ENCODE assay signal across 24 cellular contexts in the genomic region with DNA sequence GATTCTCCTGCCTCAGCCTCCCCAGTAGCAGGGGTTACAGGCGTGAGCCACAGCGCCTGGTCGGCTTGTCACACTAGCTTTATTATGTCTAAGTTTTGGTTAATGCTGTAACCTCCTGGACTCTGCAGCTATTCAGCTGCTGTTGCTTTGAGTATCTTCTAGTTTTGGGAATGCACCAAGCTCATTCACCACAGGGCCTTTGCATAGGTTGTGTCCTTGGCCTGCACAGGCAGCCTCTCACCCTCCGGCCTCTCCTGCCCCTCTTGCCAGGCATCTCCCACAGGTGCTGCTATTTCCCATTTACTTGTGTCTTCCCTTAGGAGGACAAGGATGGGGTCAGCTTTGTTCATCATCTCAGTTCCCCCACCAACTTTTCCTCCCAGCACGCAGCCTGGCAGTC. TPM values are rescaled to one million over a fixed set of nuclear protein-coding genes. Genes with fewer than 3 reads are reported as not detected.
DNase-seq lines count a peak whose midpoint lies in the region; ATAC-seq, FAIRE-seq and TF ChIP-seq lines count a peak whose summit lies in the region.
"Had no signal": no experiment of that assay in that cellular context is flagged by ENCODE, and none has a peak within 500 bp of the region (broad histone marks: within the 10 kb centered on the region; RNA-seq: fewer than 3 reads in every experiment).

No MANE protein-coding gene starts in this region.

- TF ChIP-seq EP300 in HepG2 (IDR thresholded peaks at IDR 0.05; ENCODE audit: low read depth in 2 of 2, low read length in 2 of 2) (no peak), HepG2 (CRISPR knock-in tag; IDR thresholded peaks at IDR 0.05; ENCODE audit: borderline replicate concordance) (no peak)

- peaks cover 14% of the 10 kb centered on the region for H3K79me2 ChIP-seq in HepG2 (ENCODE audit: insufficient read depth, low read length)
- peaks cover 27% of the 10 kb centered on the region for H3K79me2 ChIP-seq in PC-9 (ENCODE audit: low read depth)
- H3K79me2 ChIP-seq in keratinocyte (ENCODE audit: control insufficient read depth, insufficient read depth, low read length), result peaks cover 6% of the 10 kb centered on the region

- H3K9me3 ChIP-seq in HepG2 (ENCODE audit: low read length) (no peaks in the 10 kb centered on the region), right lobe of liver (no peaks in the 10 kb centered on the region), PC-9 (ENCODE audit: insufficient read depth, low read depth) (no peaks in the 10 kb centered on the region), keratinocyte (ENCODE audit: control insufficient read depth, low read depth, low read length) (no peaks in the 10 kb centered on the region), testis (no peaks in the 10 kb centered on the region), MG63 (no peaks in the 10 kb centered on the region)
- H3K9me3 ChIP-seq: adrenal gland, tibial artery had no signal

- TF ChIP-seq RAD21 in HepG2 (CRISPR knock-in tag; IDR thresholded peaks at IDR 0.05), result no peak

- POLR2A ChIA-PET in HepG2 (lab: Yijun Ruan, JAX), result interaction anchor here (1.5 to 1.8 kb wide), 2 partner anchors 10 to 28 kb away, joined by 5 to 16 read pairs; no protein-coding TSS in a partner anchor
- POLR2A ChIA-PET in PC-9 (lab: Charles Lee; ENCODE audit: unreplicated experiment), result interaction anchor here (0.5 kb wide), 1 partner anchor 508 kb away, joined by 3 read pairs; no protein-coding TSS in a partner anchor

- ATAC-seq in HepG2, result no peak
- no peak for ATAC-seq in right lobe of liver
- ATAC-seq: activated T-helper 17 cell treated with anti-CD3 and anti-CD28 coated beads, Interleukin-2, amount 50 U/mL, for 72 hours; T-cell had no signal

- no peaks in the 10 kb centered on the region for H3K9me2 ChIP-seq in PC-9 (ENCODE audit: insufficient read depth)

- H3K36me3 ChIP-seq in HepG2 (replicated peaks in 1 of 2; ENCODE audit: control insufficient read depth in 1 of 2, insufficient read depth in 2 of 2, low read length in 2 of 2), result peaks cover under 1 to 7% of the 10 kb centered on the region in 2 experiments; a peak in 4 of 5 replicates
- H3K36me3 ChIP-seq in right lobe of liver, result peaks cover 0 to 8% (median 3%) of the 10 kb centered on the region in 4 donors
- no peaks in the 10 kb centered on the region for H3K36me3 ChIP-seq in PC-9 (ENCODE audit: low read depth)
- H3K36me3 ChIP-seq in keratinocyte (ENCODE audit: control insufficient read depth in 2 of 2, extremely low read depth in 1 of 2, insufficient read depth in 2 of 2, low read length in 2 of 2), result peaks cover 4 to 7% of the 10 kb centered on the region in 2 experiments
- no peaks in the 10 kb centered on the region for H3K36me3 ChIP-seq in testis (ENCODE audit: low read depth, missing control alignments)
- peaks cover 9% of the 10 kb centered on the region for H3K36me3 ChIP-seq in MG63

- no peaks in the 10 kb centered on the region for H3K9me1 ChIP-seq in keratinocyte (ENCODE audit: control insufficient read depth, extremely low read depth, insufficient read depth, low read length)

- H2AFZ ChIP-seq in HepG2 (ENCODE audit: low read length), result no peak overlapping the region
- no peak overlapping the region for H2AFZ ChIP-seq in PC-9
- no peak overlapping the region for H2AFZ ChIP-seq in keratinocyte (ENCODE audit: control insufficient read depth, low read length)

- H3F3A ChIP-seq in PC-9 (ENCODE audit: insufficient read depth, low read depth), result peaks cover 64% of the 10 kb centered on the region

- in situ Hi-C loops in HepG2 (cut with HindIII; ENCODE audit: extremely low pct_ligation_motif_present, low pct_unique_long_range_greater_than_20kb), result loop anchor here (5.0 kb wide), 1 partner anchor 42 kb away; no protein-coding TSS in a partner anchor

- no peak for TF ChIP-seq POLR2A in HepG2 (IDR thresholded peaks at IDR 0.05; ENCODE audit: insufficient read depth in 1 of 2, low read depth in 2 of 2, low read length in 2 of 2)
- TF ChIP-seq POLR2A in right lobe of liver (IDR thresholded peaks at IDR 0.05), result no peak
- no peak for TF ChIP-seq POLR2A in testis (IDR thresholded peaks at IDR 0.05)

- WGBS in HepG2 (ENCODE audit: low lambda C conversion rate), result 84% methylated on average over 5 of the region's 5 CpGs
- 91% methylated on average over 4 of the region's 5 CpGs for WGBS in right lobe of liver (ENCODE audit: insufficient coverage, low coverage, low lambda C conversion rate, missing lambda C conversion rate)
- 85 to 90% methylated on average over 5 of the region's 5 CpGs for WGBS in testis, 2 donors

- H3K4me2 ChIP-seq in HepG2 (ENCODE audit: low read depth, low read length) (no peak overlapping the region), PC-9 (peak overlapping the region; percentile 66), keratinocyte (ENCODE audit: control insufficient read depth, extremely low read depth, insufficient read depth, low read depth, low read length) (no peak overlapping the region)

- FAIRE-seq in HepG2 (lab: Jason Lieb, UNC), result no peak
- FAIRE-seq in keratinocyte (lab: Jason Lieb, UNC), result no peak
- FAIRE-seq: kidney had no signal

- H3K27me3 ChIP-seq in HepG2 (ENCODE audit: control insufficient read depth in 1 of 2, insufficient read depth in 2 of 2, low read length in 2 of 2) (no peaks in the 10 kb centered on the region), right lobe of liver (no peaks in the 10 kb centered on the region), PC-9 (ENCODE audit: insufficient read depth, low read depth) (no peaks in the 10 kb centered on the region), keratinocyte (ENCODE audit: control insufficient read depth, extremely low read depth, insufficient read depth, low read length) (no peaks in the 10 kb centered on the region), testis (no peaks in the 10 kb centered on the region), MG63 (no peaks in the 10 kb centered on the region)
- H3K27me3 ChIP-seq: adrenal gland, dorsolateral prefrontal cortex, tibial artery had no signal

- H3K27ac ChIP-seq in HepG2 (ENCODE audit: extremely low read length, insufficient read depth, low read length) (no peak overlapping the region), right lobe of liver (no peak overlapping the region), PC-9 (peak overlapping the region; percentile 97), keratinocyte (ENCODE audit: control insufficient read depth, insufficient read depth, low read length) (peak overlapping the region; percentile 33), testis (no peak overlapping the region)
- H3K27ac ChIP-seq: adrenal gland, dorsolateral prefrontal cortex, tibial artery had no signal

- H3K9ac ChIP-seq in HepG2 (ENCODE audit: insufficient read depth, low read depth, low read length) (no peak overlapping the region), keratinocyte (ENCODE audit: control insufficient read depth, extremely low read depth, insufficient read depth, low read length) (no peak overlapping the region)

- dilution Hi-C loops in keratinocyte (cut with MboI; ENCODE audit: extremely low pct_ligation_motif_present, low sequenced_read_pairs), result no loop called here

- peaks cover 8% of the 10 kb centered on the region; the same call in 1 of the 2 replicates for H4K20me1 ChIP-seq in HepG2 (ENCODE audit: insufficient read depth, low read length)
- 0 out of 2 replicates have a peak, but pooled peaks cover 6% of the 10 kb centered on the region for H4K20me1 ChIP-seq in PC-9 (ENCODE audit: insufficient read depth)
- no peaks in the 10 kb centered on the region for H4K20me1 ChIP-seq in keratinocyte (ENCODE audit: control insufficient read depth, extremely low read depth, insufficient read depth, low read length)

- H3K4me1 ChIP-seq in HepG2 (ENCODE audit: insufficient read depth, low read length), result peaks cover 52% of the 10 kb centered on the region
- peaks cover 0 to 14% (median 11%) of the 10 kb centered on the region in 4 donors for H3K4me1 ChIP-seq in right lobe of liver
- peaks cover 43% of the 10 kb centered on the region for H3K4me1 ChIP-seq in PC-9 (replicated peaks; ENCODE audit: insufficient read depth)
- peaks cover 31% of the 10 kb centered on the region for H3K4me1 ChIP-seq in keratinocyte (ENCODE audit: control insufficient read depth, extremely low read depth, insufficient read depth, low read length)
- H3K4me1 ChIP-seq in testis, result peaks cover 16% of the 10 kb centered on the region

- DNase-seq in HepG2 (ENCODE audit: low spot score) (no peak), right lobe of liver (no peak), PC-9 (no peak), keratinocyte (ENCODE audit: low read depth, low spot score) (no peak), superior temporal gyrus (ENCODE audit: extremely low spot score) (peak; percentile 2), OCI-M1 (lab: John Stamatoyannopoulos, UW) (no peak), testis (no peak), MG63 (no peak)
- DNase-seq: activated CD4-positive, alpha-beta T cell treated with anti-CD3 and anti-CD28 coated beads for 48 hours; adrenal gland; dorsolateral prefrontal cortex; hippocampal formation; kidney; MM.1S; NCI-H1436 treated with DMSO at 0.1 percent for 48 hours; NCI-H2171; NCI-H524 treated with DMSO at 0.1 percent for 48 hours; Right ventricle myocardium superior; stimulated activated CD4-positive, alpha-beta T cell treated with anti-CD3 and anti-CD28 coated beads, Interleukin-2, amount 100 ng/mL, for 48 hours; stimulated activated naive CD4-positive, alpha-beta T cell treated with Interleukin-2 at 50 U/mL for 16 hours; tibial artery had no signal

- CTCF ChIA-PET in HepG2 (lab: Yijun Ruan, JAX; ENCODE audit: low intra/inter-chr PET ratio, low total read pairs), result no interaction called here
- CTCF ChIA-PET in PC-9 (lab: Charles Lee), result interaction anchor here (1.1 kb wide), 1 partner anchor 10 kb away, joined by 4 read pairs; no protein-coding TSS in a partner anchor

- intact Hi-C loops in HepG2 (cut with micrococcal nuclease; ENCODE audit: unreplicated experiment), result no loop called here
- intact Hi-C loops in right lobe of liver (cut with DNase I), result no loop called here
- intact Hi-C loops in PC-9 (cut with micrococcal nuclease; ENCODE audit: unreplicated experiment), result loop anchor here (1.0 kb wide), 1 partner anchor 25 kb away; no protein-coding TSS in a partner anchor
- intact Hi-C loops in testis (cut with DNase I; ENCODE audit: low total_unique reads), result no loop called here

- TF ChIP-seq CTCF in HepG2 (CRISPR knock-in tag; IDR thresholded peaks at IDR 0.05) (no peak), right lobe of liver (IDR thresholded peaks at IDR 0.05) (no peak), PC-9 (conservative IDR thresholded peaks at IDR 0.05) (no peak), keratinocyte (optimal IDR thresholded peaks at IDR 0.05 in 1 of 3, IDR thresholded peaks at IDR 0.05 in 1 of 3, conservative IDR thresholded peaks at IDR 0.05 in 1 of 3; ENCODE audit: extremely low read depth in 1 of 3, insufficient read depth in 2 of 3, low read length in 3 of 3) (no peak), testis (IDR thresholded peaks at IDR 0.05) (no peak)

- H3K4me3 ChIP-seq in HepG2 (replicated peaks in 1 of 3; ENCODE audit: insufficient read depth in 1 of 3, low read depth in 2 of 3, low read length in 3 of 3), result no peak overlapping the region
- no peak overlapping the region for H3K4me3 ChIP-seq in right lobe of liver
- H3K4me3 ChIP-seq in PC-9, result no peak overlapping the region; the same call in 1 of the 2 replicates
- H3K4me3 ChIP-seq in keratinocyte (ENCODE audit: control insufficient read depth in 2 of 3, extremely low read depth in 1 of 3, insufficient read depth in 2 of 3, low read depth in 1 of 3, low read length in 3 of 3), result no peak overlapping the region
- H3K4me3 ChIP-seq in testis, result no peak overlapping the region
- no peak overlapping the region for H3K4me3 ChIP-seq in MG63
- H3K4me3 ChIP-seq: adrenal gland, dorsolateral prefrontal cortex, tibial artery had no signal

- BruUV-seq in HepG2 (replicated peaks; lab: Mats Ljungman, UMichigan) (no TSS peak), PC-9 (replicated peaks; lab: Mats Ljungman, UMichigan) (no TSS peak)

RNA-seq across cellular contexts. Expression of a gene that starts 2.4 kb away (rescaled TPM):
- total RNA-seq in HepG2 (2016; rRNA removed; fragmentation: Illumina TruSeq; extraction: Trizol) (5.9 and 6.3 TPM in 2 replicates), right lobe of liver (10 to 100 TPM in 2 of 6 experiments, 1 to 10 TPM in 4; 5.8 to 15.1 (median 9.1) TPM), PC-9 (2021) (34.7 and 37.0 TPM in 2 replicates), testis (10 to 100 TPM; 61.0 to 65.0 TPM)
- total RNA-seq in HepG2 (2016; cell fraction: cytosol; rRNA removed; fragmentation: Illumina TruSeq; extraction: Trizol; ENCODE audit: low read depth), result 3.4 and 3.5 TPM in 2 replicates
- total RNA-seq in HepG2 (2016; cell fraction: insoluble cytoplasmic fraction; rRNA removed; fragmentation: Illumina TruSeq; extraction: Trizol), result 3.8 and 7.1 TPM in 2 replicates
- total RNA-seq in HepG2 (2016; cell fraction: membrane; rRNA removed; fragmentation: Illumina TruSeq; extraction: Trizol), result 4.5 and 5.0 TPM in 2 replicates
- 4.4 and 5.5 TPM in 2 replicates for total RNA-seq in HepG2 (2016; cell fraction: nucleus; rRNA removed; fragmentation: Illumina TruSeq; extraction: Trizol)
- polyA plus RNA-seq in HepG2 (2011; rRNA removed) (2.9 and 3.0 TPM in 2 replicates), keratinocyte (2.2 to 3.8 TPM (median 2.8 TPM) in 3 replicates), testis (ENCODE audit: insufficient read depth, low read depth, low replicate concordance) (50.9 TPM)
- polyA plus RNA-seq in HepG2 (2011; cell fraction: cytosol; rRNA removed), result 2.1 and 2.2 TPM in 2 replicates
- 10.1 and 11.8 TPM in 2 replicates for polyA plus RNA-seq in HepG2 (2011; cell fraction: nucleus; rRNA removed)
- polyA plus RNA-seq in HepG2 (2012), result 10.0 TPM in 2 replicates
- polyA plus RNA-seq in HepG2 (2016; cell fraction: cytosol; fragmentation: Illumina TruSeq; extraction: Trizol; ENCODE audit: low read depth), result 1.6 and 1.8 TPM in 2 replicates
- 9.0 and 10.3 TPM in 2 replicates for polyA plus RNA-seq in HepG2 (2016; cell fraction: insoluble cytoplasmic fraction; fragmentation: Illumina TruSeq; extraction: Trizol; ENCODE audit: low read depth)
- polyA plus RNA-seq in HepG2 (2016; cell fraction: membrane; fragmentation: Illumina TruSeq; extraction: Trizol; ENCODE audit: low read depth), result 3.6 and 3.9 TPM in 2 replicates
- 22.8 and 25.7 TPM in 2 replicates for polyA plus RNA-seq in HepG2 (2016; cell fraction: nucleus; fragmentation: Illumina TruSeq; extraction: Trizol; ENCODE audit: insufficient read depth, low read depth)
- polyA minus RNA-seq in HepG2 (2011; rRNA and poly(A)+ RNA removed; ENCODE audit: low replicate concordance), result 1.8 and 6.2 TPM in 2 replicates
- polyA minus RNA-seq in HepG2 (2011; cell fraction: cytosol; rRNA and poly(A)+ RNA removed), result 0.99 and 1.7 TPM in 2 replicates
- polyA minus RNA-seq in HepG2 (2011; cell fraction: nucleus; rRNA and poly(A)+ RNA removed), result 6.3 and 7.5 TPM in 2 replicates
- 9.6 TPM for polyA plus RNA-seq in keratinocyte (2011; ENCODE audit: low read depth)
- polyA plus RNA-seq in keratinocyte (2011; cell fraction: cytosol; rRNA removed), result 1.2 and 3.6 TPM in 2 replicates
- 7.6 and 10.5 TPM in 2 replicates for polyA plus RNA-seq in keratinocyte (2011; cell fraction: nucleus; rRNA removed)
- polyA plus RNA-seq in keratinocyte (2012; ENCODE audit: low replicate concordance), result 10.6 and 13.2 TPM in 2 replicates
- 0.70 to 1.9 TPM (median 1.1 TPM) in 3 replicates for polyA minus RNA-seq in keratinocyte
- 1.9 TPM for polyA minus RNA-seq in keratinocyte (2011; cell fraction: cytosol; rRNA and poly(A)+ RNA removed)
- 1.9 and 3.7 TPM in 2 replicates for polyA minus RNA-seq in keratinocyte (2011; cell fraction: nucleus; rRNA and poly(A)+ RNA removed)
- total RNA-seq in MG63 (2014; rRNA removed; shearing (Covaris generic); ENCODE audit: low replicate concordance), result 17.5 and 22.9 TPM in 2 replicates

RNA-seq across cellular contexts. Expression of a gene that starts 20.7 kb away (rescaled TPM):
- total RNA-seq in HepG2 (2016; rRNA removed; fragmentation: Illumina TruSeq; extraction: Trizol) (1.00 and 1.9 TPM in 2 replicates), right lobe of liver (1 to 10 TPM; 2.2 to 5.8 (median 4.4) TPM), PC-9 (2021) (13.5 and 21.3 TPM in 2 replicates), testis (10 to 100 TPM; 20.8 to 29.5 TPM)
- total RNA-seq in HepG2 (2016; cell fraction: cytosol; rRNA removed; fragmentation: Illumina TruSeq; extraction: Trizol; ENCODE audit: low read depth), result 0.81 and 1.1 TPM in 2 replicates
- total RNA-seq in HepG2 (2016; cell fraction: insoluble cytoplasmic fraction; rRNA removed; fragmentation: Illumina TruSeq; extraction: Trizol), result 1.1 and 1.8 TPM in 2 replicates
- total RNA-seq in HepG2 (2016; cell fraction: membrane; rRNA removed; fragmentation: Illumina TruSeq; extraction: Trizol), result 1.0 and 1.2 TPM in 2 replicates
- 0.78 and 1.0 TPM in 2 replicates for total RNA-seq in HepG2 (2016; cell fraction: nucleus; rRNA removed; fragmentation: Illumina TruSeq; extraction: Trizol)
- polyA plus RNA-seq in HepG2 (2011; rRNA removed) (0.88 and 1.3 TPM in 2 replicates), keratinocyte (0.35 to 0.68 TPM (median 0.50 TPM) in 3 replicates), testis (ENCODE audit: insufficient read depth, low read depth, low replicate concordance) (9.0 TPM)
- polyA plus RNA-seq in HepG2 (2011; cell fraction: cytosol; rRNA removed), result 0.60 and 0.93 TPM in 2 replicates
- polyA plus RNA-seq in HepG2 (2011; cell fraction: nucleus; rRNA removed), result 5.3 and 5.5 TPM in 2 replicates
- 2.8 and 3.1 TPM in 2 replicates for polyA plus RNA-seq in HepG2 (2012)
- 2.2 and 2.5 TPM in 2 replicates for polyA plus RNA-seq in HepG2 (2016; cell fraction: cytosol; fragmentation: Illumina TruSeq; extraction: Trizol; ENCODE audit: low read depth)
- polyA plus RNA-seq in HepG2 (2016; cell fraction: insoluble cytoplasmic fraction; fragmentation: Illumina TruSeq; extraction: Trizol; ENCODE audit: low read depth), result 1.8 and 2.4 TPM in 2 replicates
- 1.7 and 2.2 TPM in 2 replicates for polyA plus RNA-seq in HepG2 (2016; cell fraction: membrane; fragmentation: Illumina TruSeq; extraction: Trizol; ENCODE audit: low read depth)
- 4.5 and 6.9 TPM in 2 replicates for polyA plus RNA-seq in HepG2 (2016; cell fraction: nucleus; fragmentation: Illumina TruSeq; extraction: Trizol; ENCODE audit: insufficient read depth, low read depth)
- 0.35 and 1.3 TPM in 2 replicates for polyA minus RNA-seq in HepG2 (2011; rRNA and poly(A)+ RNA removed; ENCODE audit: low replicate concordance)
- polyA minus RNA-seq in HepG2 (2011; cell fraction: cytosol; rRNA and poly(A)+ RNA removed), result 1.2 and 1.5 TPM in 2 replicates
- 0.99 and 1.4 TPM in 2 replicates for polyA minus RNA-seq in HepG2 (2011; cell fraction: nucleus; rRNA and poly(A)+ RNA removed)
- polyA plus RNA-seq in keratinocyte (2011; ENCODE audit: low read depth), result 0.64 TPM
- 0.18 and 0.81 TPM in 2 replicates for polyA plus RNA-seq in keratinocyte (2011; cell fraction: cytosol; rRNA removed)
- polyA plus RNA-seq in keratinocyte (2011; cell fraction: nucleus; rRNA removed), result 1.8 and 3.2 TPM in 2 replicates
- polyA plus RNA-seq in keratinocyte (2012; ENCODE audit: low replicate concordance), result 3.8 and 4.7 TPM in 2 replicates
- 1.8 TPM in 1 of 3 replicates, not detected in the others for polyA minus RNA-seq in keratinocyte
- not detected for polyA minus RNA-seq in keratinocyte (2011; cell fraction: cytosol; rRNA and poly(A)+ RNA removed)
- polyA minus RNA-seq in keratinocyte (2011; cell fraction: nucleus; rRNA and poly(A)+ RNA removed), result 2.0 TPM in 1 of 2 replicates, not detected in the other
- 5.5 TPM in 1 of 2 replicates, not detected in the other for total RNA-seq in MG63 (2014; rRNA removed; shearing (Covaris generic); ENCODE audit: low replicate concordance)

RNA-seq across cellular contexts. Expression of a gene that starts 23.0 kb away (rescaled TPM):
- total RNA-seq in HepG2 (2016; rRNA removed; fragmentation: Illumina TruSeq; extraction: Trizol) (5.8 and 8.8 TPM in 2 replicates), right lobe of liver (1 to 10 TPM; 1.8 to 8.0 (median 3.1) TPM), PC-9 (2021) (18.3 and 18.8 TPM in 2 replicates), testis (10 to 100 TPM; 10.0 to 10.2 TPM)
- 3.1 and 3.4 TPM in 2 replicates for total RNA-seq in HepG2 (2016; cell fraction: cytosol; rRNA removed; fragmentation: Illumina TruSeq; extraction: Trizol; ENCODE audit: low read depth)
- total RNA-seq in HepG2 (2016; cell fraction: insoluble cytoplasmic fraction; rRNA removed; fragmentation: Illumina TruSeq; extraction: Trizol), result 5.9 and 8.8 TPM in 2 replicates
- total RNA-seq in HepG2 (2016; cell fraction: membrane; rRNA removed; fragmentation: Illumina TruSeq; extraction: Trizol), result 6.6 and 7.4 TPM in 2 replicates
- total RNA-seq in HepG2 (2016; cell fraction: nucleus; rRNA removed; fragmentation: Illumina TruSeq; extraction: Trizol), result 4.6 and 5.1 TPM in 2 replicates
- polyA plus RNA-seq in HepG2 (2011; rRNA removed) (6.1 and 11.1 TPM in 2 replicates), keratinocyte (0.60 to 1.1 TPM (median 0.89 TPM) in 3 replicates), testis (ENCODE audit: insufficient read depth, low read depth, low replicate concordance) (3.3 TPM)
- 7.0 and 10.6 TPM in 2 replicates for polyA plus RNA-seq in HepG2 (2011; cell fraction: cytosol; rRNA removed)
- 18.7 and 18.8 TPM in 2 replicates for polyA plus RNA-seq in HepG2 (2011; cell fraction: nucleus; rRNA removed)
- polyA plus RNA-seq in HepG2 (2012), result 7.0 and 13.6 TPM in 2 replicates
- 1.8 and 1.9 TPM in 2 replicates for polyA plus RNA-seq in HepG2 (2016; cell fraction: cytosol; fragmentation: Illumina TruSeq; extraction: Trizol; ENCODE audit: low read depth)
- polyA plus RNA-seq in HepG2 (2016; cell fraction: insoluble cytoplasmic fraction; fragmentation: Illumina TruSeq; extraction: Trizol; ENCODE audit: low read depth), result 9.2 and 11.0 TPM in 2 replicates
- 5.1 and 5.2 TPM in 2 replicates for polyA plus RNA-seq in HepG2 (2016; cell fraction: membrane; fragmentation: Illumina TruSeq; extraction: Trizol; ENCODE audit: low read depth)
- 13.0 and 13.4 TPM in 2 replicates for polyA plus RNA-seq in HepG2 (2016; cell fraction: nucleus; fragmentation: Illumina TruSeq; extraction: Trizol; ENCODE audit: insufficient read depth, low read depth)
- 2.1 and 9.7 TPM in 2 replicates for polyA minus RNA-seq in HepG2 (2011; rRNA and poly(A)+ RNA removed; ENCODE audit: low replicate concordance)
- 8.9 and 9.3 TPM in 2 replicates for polyA minus RNA-seq in HepG2 (2011; cell fraction: cytosol; rRNA and poly(A)+ RNA removed)
- polyA minus RNA-seq in HepG2 (2011; cell fraction: nucleus; rRNA and poly(A)+ RNA removed), result 5.4 and 6.2 TPM in 2 replicates
- 3.1 TPM for polyA plus RNA-seq in keratinocyte (2011; ENCODE audit: low read depth)
- 0.38 and 1.1 TPM in 2 replicates for polyA plus RNA-seq in keratinocyte (2011; cell fraction: cytosol; rRNA removed)
- 1.1 and 1.8 TPM in 2 replicates for polyA plus RNA-seq in keratinocyte (2011; cell fraction: nucleus; rRNA removed)
- polyA plus RNA-seq in keratinocyte (2012; ENCODE audit: low replicate concordance), result 1.6 and 5.3 TPM in 2 replicates
- 0.23 to 1.1 TPM (median 0.67 TPM) in 3 replicates for polyA minus RNA-seq in keratinocyte
- polyA minus RNA-seq in keratinocyte (2011; cell fraction: cytosol; rRNA and poly(A)+ RNA removed), result 2.1 TPM
- polyA minus RNA-seq in keratinocyte (2011; cell fraction: nucleus; rRNA and poly(A)+ RNA removed), result 0.39 and 1.5 TPM in 2 replicates
- 14.7 and 38.8 TPM in 2 replicates for total RNA-seq in MG63 (2014; rRNA removed; shearing (Covaris generic); ENCODE audit: low replicate concordance)

RNA-seq across cellular contexts. Expression of a gene that starts 55.7 kb away (rescaled TPM):
- total RNA-seq in HepG2 (2016; rRNA removed; fragmentation: Illumina TruSeq; extraction: Trizol), result 0.07 TPM in 1 of 2 replicates, not detected in the other
- 0.71 TPM in 1 of 2 replicates, not detected in the other for total RNA-seq in HepG2 (2016; cell fraction: cytosol; rRNA removed; fragmentation: Illumina TruSeq; extraction: Trizol; ENCODE audit: low read depth)
- total RNA-seq in HepG2 (2016; cell fraction: insoluble cytoplasmic fraction; rRNA removed; fragmentation: Illumina TruSeq; extraction: Trizol), result 0.15 TPM in 1 of 2 replicates, not detected in the other
- total RNA-seq in HepG2 (2016; cell fraction: membrane; rRNA removed; fragmentation: Illumina TruSeq; extraction: Trizol), result 0.07 TPM in 1 of 2 replicates, not detected in the other
- not detected in 2 replicates for total RNA-seq in HepG2 (2016; cell fraction: nucleus; rRNA removed; fragmentation: Illumina TruSeq; extraction: Trizol)
- polyA plus RNA-seq in HepG2 (2011; rRNA removed), result 1.6 and 3.9 TPM in 2 replicates
- polyA plus RNA-seq in HepG2 (2011; cell fraction: cytosol; rRNA removed), result 0.85 and 2.3 TPM in 2 replicates
- 0.59 and 1.6 TPM in 2 replicates for polyA plus RNA-seq in HepG2 (2011; cell fraction: nucleus; rRNA removed)
- polyA plus RNA-seq in HepG2 (2012), result 4.2 and 10.7 TPM in 2 replicates
- polyA plus RNA-seq in HepG2 (2016; cell fraction: cytosol; fragmentation: Illumina TruSeq; extraction: Trizol; ENCODE audit: low read depth), result not detected in 2 replicates
- 0.44 TPM in 1 of 2 replicates, not detected in the other for polyA plus RNA-seq in HepG2 (2016; cell fraction: insoluble cytoplasmic fraction; fragmentation: Illumina TruSeq; extraction: Trizol; ENCODE audit: low read depth)
- polyA plus RNA-seq in HepG2 (2016; cell fraction: membrane; fragmentation: Illumina TruSeq; extraction: Trizol; ENCODE audit: low read depth), result 0.09 TPM in 1 of 2 replicates, not detected in the other
- polyA plus RNA-seq in HepG2 (2016; cell fraction: nucleus; fragmentation: Illumina TruSeq; extraction: Trizol; ENCODE audit: insufficient read depth, low read depth), result 0.45 and 1.1 TPM in 2 replicates
- polyA minus RNA-seq in HepG2 (2011; rRNA and poly(A)+ RNA removed; ENCODE audit: low replicate concordance), result 2.5 and 3.0 TPM in 2 replicates
- polyA minus RNA-seq in HepG2 (2011; cell fraction: cytosol; rRNA and poly(A)+ RNA removed), result 1.8 and 2.6 TPM in 2 replicates
- 0.39 and 0.75 TPM in 2 replicates for polyA minus RNA-seq in HepG2 (2011; cell fraction: nucleus; rRNA and poly(A)+ RNA removed)
- total RNA-seq in right lobe of liver, result 10 to 100 TPM in 1 of 6 experiments, 1 to 10 TPM in 5; 3.3 to 19.8 (median 5.9) TPM
- total RNA-seq in PC-9 (2021), result 8.5 and 10.8 TPM in 2 replicates
- 0.15 to 0.63 TPM (median 0.42 TPM) in 3 replicates for polyA plus RNA-seq in keratinocyte
- polyA plus RNA-seq in keratinocyte (2011; ENCODE audit: low read depth), result not detected
- polyA plus RNA-seq in keratinocyte (2011; cell fraction: cytosol; rRNA removed), result 0.05 and 0.18 TPM in 2 replicates
- polyA plus RNA-seq in keratinocyte (2011; cell fraction: nucleus; rRNA removed), result 2.4 and 3.6 TPM in 2 replicates
- 0.07 and 0.85 TPM in 2 replicates for polyA plus RNA-seq in keratinocyte (2012; ENCODE audit: low replicate concordance)
- 0.56 to 0.58 TPM in 2 of 3 replicates, not detected in the other for polyA minus RNA-seq in keratinocyte
- 5.2 TPM for polyA minus RNA-seq in keratinocyte (2011; cell fraction: cytosol; rRNA and poly(A)+ RNA removed)
- 0.21 and 0.62 TPM in 2 replicates for polyA minus RNA-seq in keratinocyte (2011; cell fraction: nucleus; rRNA and poly(A)+ RNA removed)
- total RNA-seq in testis, result 1 to 10 TPM; 3.9 to 6.1 TPM
- 3.5 TPM for polyA plus RNA-seq in testis (ENCODE audit: insufficient read depth, low read depth, low replicate concordance)
- not detected in 2 replicates for total RNA-seq in MG63 (2014; rRNA removed; shearing (Covaris generic); ENCODE audit: low replicate concordance)
- total RNA-seq: lung microvascular endothelial cell had no signal

Comparison
In these comparisons a context has a peak if more than half of its experiments do, and no peak if none do; other contexts are left out.
1. H3K27ac ChIP-seq: peak in PC-9 (single experiment) and keratinocyte (single experiment); none in HepG2 (single experiment), right lobe of liver (0 of 3) and testis (0 of 2).